9 cellular contexts compared by ENCODE assay signal in the genomic region with DNA sequence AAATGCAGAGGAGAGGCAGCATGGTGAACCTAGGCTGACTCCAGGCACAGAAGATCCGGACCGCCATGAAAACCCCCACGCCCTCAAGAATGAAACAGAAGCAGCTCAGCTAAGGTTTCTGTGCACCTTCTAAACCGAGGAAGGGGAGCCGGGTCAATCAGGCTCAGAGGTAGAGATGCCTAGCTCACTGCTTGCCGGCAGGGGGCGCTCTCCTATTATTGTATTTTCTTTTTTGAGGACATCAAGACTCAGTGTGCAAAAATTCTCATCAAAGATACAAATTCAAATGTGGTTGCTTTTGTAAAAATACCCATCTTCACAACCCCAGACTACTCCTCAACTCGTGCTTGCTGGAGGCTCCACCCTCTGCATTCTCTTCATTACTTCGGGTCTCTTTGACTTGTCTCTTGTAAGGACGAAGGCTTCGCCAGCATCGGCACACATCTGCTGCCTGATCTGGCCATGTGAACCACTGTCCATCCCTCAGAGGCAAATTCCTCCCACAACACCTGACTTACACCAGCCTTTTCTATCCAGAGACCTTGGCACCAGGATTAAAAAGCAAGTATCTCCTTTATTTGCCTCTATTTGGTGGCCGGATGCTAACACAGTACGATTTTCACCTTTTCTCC. TPM values are rescaled to one million over a fixed set of nuclear protein-coding genes. Genes with fewer than 3 reads are reported as not detected.
DNase-seq lines count a peak whose midpoint lies in the region; ATAC-seq, FAIRE-seq and TF ChIP-seq lines count a peak whose summit lies in the region.
"Had no signal": no experiment of that assay in that cellular context is flagged by ENCODE, and none has a peak within 500 bp of the region (broad histone marks: within the 10 kb centered on the region; RNA-seq: fewer than 3 reads in every experiment).

No MANE protein-coding gene starts in this region.

- no peaks in the 10 kb centered on the region for H3K36me3 ChIP-seq in DOHH2 (ENCODE audit: control insufficient read depth, low read length)

- H3K4me2 ChIP-seq in DOHH2 (ENCODE audit: low read length), result no peak overlapping the region

- no peaks in the 10 kb centered on the region for H3K4me1 ChIP-seq in DOHH2 (ENCODE audit: control insufficient read depth, low read length)

- DNase-seq in HuH-7.5 (ENCODE audit: low spot score) (peak; percentile 42), SHP77 treated with DMSO at 0.1 percent for 48 hours (lab: John Stamatoyannopoulos, UW) (peak; percentile 52), head of caudate nucleus (peak; percentile 52 to 94 (median 80)), progenitor cell of endocrine pancreas (ENCODE audit: low spot score, unreplicated experiment) (peak; percentile 55), urothelium cell line (ENCODE audit: low spot score) (peak; percentile 76)
- peak; percentile 70 for DNase-seq in activated gamma-delta T cell treated with anti-CD3 and anti-CD28 coated beads, Interleukin-2, amount 50 U/mL, for 16 hours (ENCODE audit: low read depth)

- H3F3A ChIP-seq in DOHH2 (ENCODE audit: control insufficient read depth, insufficient read depth), result no peaks in the 10 kb centered on the region

- no peaks in the 10 kb centered on the region for H3K36me3 Mint-ChIP-seq in progenitor cell of endocrine pancreas (ENCODE audit: insufficient read depth)

- intact Hi-C loops in head of caudate nucleus (cut with DNase I), result loop anchor here (10.0 kb wide), 2 partner anchors 107 to 247 kb away; a partner anchor contains a TSS

- H3K27ac ChIP-seq in DOHH2 (ENCODE audit: low read depth, low read length), result no peak overlapping the region

- no peak overlapping the region for H3K27ac Mint-ChIP-seq in progenitor cell of endocrine pancreas

- no peaks in the 10 kb centered on the region for H3K79me2 ChIP-seq in DOHH2 (ENCODE audit: control insufficient read depth, low read length)

- no peak overlapping the region for H3K4me3 Mint-ChIP-seq in progenitor cell of endocrine pancreas (ENCODE audit: low read depth)

- H3K9me3 ChIP-seq in DOHH2 (ENCODE audit: control insufficient read depth, insufficient read depth, low read length), result no peaks in the 10 kb centered on the region

- no peaks in the 10 kb centered on the region for H3K9me2 ChIP-seq in DOHH2 (replicated peaks; ENCODE audit: control insufficient read depth, low read length)

- peaks cover 2% of the 10 kb centered on the region for H3K27me3 Mint-ChIP-seq in progenitor cell of endocrine pancreas

- peaks cover 28% of the 10 kb centered on the region for H3K27me3 ChIP-seq in DOHH2 (ENCODE audit: control insufficient read depth, low read length)

- no peak for ATAC-seq in HG03457 (IDR thresholded peaks at IDR 0.05; ENCODE audit: unreplicated experiment)

- H4K20me1 ChIP-seq in DOHH2 (ENCODE audit: control insufficient read depth, insufficient read depth, low read depth, low read length), result no peaks in the 10 kb centered on the region

- H3K9me3 Mint-ChIP-seq in progenitor cell of endocrine pancreas (ENCODE audit: low read depth), result no peaks in the 10 kb centered on the region

- H3K4me3 ChIP-seq in DOHH2 (ENCODE audit: low read length), result no peak overlapping the region

- H3K4me1 Mint-ChIP-seq in progenitor cell of endocrine pancreas (ENCODE audit: low read depth), result peaks cover 3% of the 10 kb centered on the region

- FAIRE-seq in urothelium cell line (lab: Jason Lieb, UNC), result peak; percentile 13
- FAIRE-seq: colon had no signal

- TF ChIP-seq CTCF in DOHH2 (IDR thresholded peaks at IDR 0.05; ENCODE audit: low read depth, low read length, poor library complexity, severe bottlenecking) (peak; percentile 90), progenitor cell of endocrine pancreas (IDR thresholded peaks at IDR 0.05; ENCODE audit: unreplicated experiment) (peak; percentile 95)

RNA-seq across cellular contexts. Expression of a gene that starts 33.4 kb away (rescaled TPM):
- not detected in 2 replicates for total RNA-seq in progenitor cell of endocrine pancreas

RNA-seq across cellular contexts. Expression of a gene that starts 55.1 kb away (rescaled TPM):
- total RNA-seq in progenitor cell of endocrine pancreas, result 4.5 and 7.1 TPM in 2 replicates
